2 cellular contexts compared by ENCODE assay signal in genomic region chr16:85678016-85678415, GRCh38.
TF ChIP-seq lines count a peak whose summit lies in the region.

No MANE protein-coding gene starts in this region.

TF ChIP-seq in GM23338, 12 proteins besides CTCF, POLR2A, EP300 and RAD21:
- TF ChIP-seq, protein P1, sequence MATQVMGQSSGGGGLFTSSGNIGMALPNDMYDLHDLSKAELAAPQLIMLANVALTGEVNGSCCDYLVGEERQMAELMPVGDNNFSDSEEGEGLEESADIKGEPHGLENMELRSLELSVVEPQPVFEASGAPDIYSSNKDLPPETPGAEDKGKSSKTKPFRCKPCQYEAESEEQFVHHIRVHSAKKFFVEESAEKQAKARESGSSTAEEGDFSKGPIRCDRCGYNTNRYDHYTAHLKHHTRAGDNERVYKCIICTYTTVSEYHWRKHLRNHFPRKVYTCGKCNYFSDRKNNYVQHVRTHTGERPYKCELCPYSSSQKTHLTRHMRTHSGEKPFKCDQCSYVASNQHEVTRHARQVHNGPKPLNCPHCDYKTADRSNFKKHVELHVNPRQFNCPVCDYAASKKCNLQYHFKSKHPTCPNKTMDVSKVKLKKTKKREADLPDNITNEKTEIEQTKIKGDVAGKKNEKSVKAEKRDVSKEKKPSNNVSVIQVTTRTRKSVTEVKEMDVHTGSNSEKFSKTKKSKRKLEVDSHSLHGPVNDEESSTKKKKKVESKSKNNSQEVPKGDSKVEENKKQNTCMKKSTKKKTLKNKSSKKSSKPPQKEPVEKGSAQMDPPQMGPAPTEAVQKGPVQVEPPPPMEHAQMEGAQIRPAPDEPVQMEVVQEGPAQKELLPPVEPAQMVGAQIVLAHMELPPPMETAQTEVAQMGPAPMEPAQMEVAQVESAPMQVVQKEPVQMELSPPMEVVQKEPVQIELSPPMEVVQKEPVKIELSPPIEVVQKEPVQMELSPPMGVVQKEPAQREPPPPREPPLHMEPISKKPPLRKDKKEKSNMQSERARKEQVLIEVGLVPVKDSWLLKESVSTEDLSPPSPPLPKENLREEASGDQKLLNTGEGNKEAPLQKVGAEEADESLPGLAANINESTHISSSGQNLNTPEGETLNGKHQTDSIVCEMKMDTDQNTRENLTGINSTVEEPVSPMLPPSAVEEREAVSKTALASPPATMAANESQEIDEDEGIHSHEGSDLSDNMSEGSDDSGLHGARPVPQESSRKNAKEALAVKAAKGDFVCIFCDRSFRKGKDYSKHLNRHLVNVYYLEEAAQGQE (IDR thresholded peaks at IDR 0.05; ENCODE audit: unreplicated experiment), result no peak
- TF ChIP-seq NANOG (IDR thresholded peaks at IDR 0.05; ENCODE audit: borderline replicate concordance) (no peak), ZNF331 (CRISPR knock-in tag; IDR thresholded peaks at IDR 0.05; ENCODE audit: low read depth) (no peak), EZH2phosphoT487 (IDR thresholded peaks at IDR 0.05; ENCODE audit: unreplicated experiment) (no peak), STAT1 (IDR thresholded peaks at IDR 0.05; ENCODE audit: unreplicated experiment) (no peak), ZNF114 (CRISPR knock-in tag; IDR thresholded peaks at IDR 0.05) (no peak), EZH2 (IDR thresholded peaks at IDR 0.05; ENCODE audit: low read depth, unreplicated experiment) (no peak), POLR2AphosphoS5 (IDR thresholded peaks at IDR 0.05; ENCODE audit: low read depth) (no peak), ETS1 (IDR thresholded peaks at IDR 0.05) (no peak), CREB1 (CRISPR knock-in tag; IDR thresholded peaks at IDR 0.05; ENCODE audit: low read depth) (no peak), JUNB (IDR thresholded peaks at IDR 0.05; ENCODE audit: unreplicated experiment) (no peak)
- TF ChIP-seq, protein P2, sequence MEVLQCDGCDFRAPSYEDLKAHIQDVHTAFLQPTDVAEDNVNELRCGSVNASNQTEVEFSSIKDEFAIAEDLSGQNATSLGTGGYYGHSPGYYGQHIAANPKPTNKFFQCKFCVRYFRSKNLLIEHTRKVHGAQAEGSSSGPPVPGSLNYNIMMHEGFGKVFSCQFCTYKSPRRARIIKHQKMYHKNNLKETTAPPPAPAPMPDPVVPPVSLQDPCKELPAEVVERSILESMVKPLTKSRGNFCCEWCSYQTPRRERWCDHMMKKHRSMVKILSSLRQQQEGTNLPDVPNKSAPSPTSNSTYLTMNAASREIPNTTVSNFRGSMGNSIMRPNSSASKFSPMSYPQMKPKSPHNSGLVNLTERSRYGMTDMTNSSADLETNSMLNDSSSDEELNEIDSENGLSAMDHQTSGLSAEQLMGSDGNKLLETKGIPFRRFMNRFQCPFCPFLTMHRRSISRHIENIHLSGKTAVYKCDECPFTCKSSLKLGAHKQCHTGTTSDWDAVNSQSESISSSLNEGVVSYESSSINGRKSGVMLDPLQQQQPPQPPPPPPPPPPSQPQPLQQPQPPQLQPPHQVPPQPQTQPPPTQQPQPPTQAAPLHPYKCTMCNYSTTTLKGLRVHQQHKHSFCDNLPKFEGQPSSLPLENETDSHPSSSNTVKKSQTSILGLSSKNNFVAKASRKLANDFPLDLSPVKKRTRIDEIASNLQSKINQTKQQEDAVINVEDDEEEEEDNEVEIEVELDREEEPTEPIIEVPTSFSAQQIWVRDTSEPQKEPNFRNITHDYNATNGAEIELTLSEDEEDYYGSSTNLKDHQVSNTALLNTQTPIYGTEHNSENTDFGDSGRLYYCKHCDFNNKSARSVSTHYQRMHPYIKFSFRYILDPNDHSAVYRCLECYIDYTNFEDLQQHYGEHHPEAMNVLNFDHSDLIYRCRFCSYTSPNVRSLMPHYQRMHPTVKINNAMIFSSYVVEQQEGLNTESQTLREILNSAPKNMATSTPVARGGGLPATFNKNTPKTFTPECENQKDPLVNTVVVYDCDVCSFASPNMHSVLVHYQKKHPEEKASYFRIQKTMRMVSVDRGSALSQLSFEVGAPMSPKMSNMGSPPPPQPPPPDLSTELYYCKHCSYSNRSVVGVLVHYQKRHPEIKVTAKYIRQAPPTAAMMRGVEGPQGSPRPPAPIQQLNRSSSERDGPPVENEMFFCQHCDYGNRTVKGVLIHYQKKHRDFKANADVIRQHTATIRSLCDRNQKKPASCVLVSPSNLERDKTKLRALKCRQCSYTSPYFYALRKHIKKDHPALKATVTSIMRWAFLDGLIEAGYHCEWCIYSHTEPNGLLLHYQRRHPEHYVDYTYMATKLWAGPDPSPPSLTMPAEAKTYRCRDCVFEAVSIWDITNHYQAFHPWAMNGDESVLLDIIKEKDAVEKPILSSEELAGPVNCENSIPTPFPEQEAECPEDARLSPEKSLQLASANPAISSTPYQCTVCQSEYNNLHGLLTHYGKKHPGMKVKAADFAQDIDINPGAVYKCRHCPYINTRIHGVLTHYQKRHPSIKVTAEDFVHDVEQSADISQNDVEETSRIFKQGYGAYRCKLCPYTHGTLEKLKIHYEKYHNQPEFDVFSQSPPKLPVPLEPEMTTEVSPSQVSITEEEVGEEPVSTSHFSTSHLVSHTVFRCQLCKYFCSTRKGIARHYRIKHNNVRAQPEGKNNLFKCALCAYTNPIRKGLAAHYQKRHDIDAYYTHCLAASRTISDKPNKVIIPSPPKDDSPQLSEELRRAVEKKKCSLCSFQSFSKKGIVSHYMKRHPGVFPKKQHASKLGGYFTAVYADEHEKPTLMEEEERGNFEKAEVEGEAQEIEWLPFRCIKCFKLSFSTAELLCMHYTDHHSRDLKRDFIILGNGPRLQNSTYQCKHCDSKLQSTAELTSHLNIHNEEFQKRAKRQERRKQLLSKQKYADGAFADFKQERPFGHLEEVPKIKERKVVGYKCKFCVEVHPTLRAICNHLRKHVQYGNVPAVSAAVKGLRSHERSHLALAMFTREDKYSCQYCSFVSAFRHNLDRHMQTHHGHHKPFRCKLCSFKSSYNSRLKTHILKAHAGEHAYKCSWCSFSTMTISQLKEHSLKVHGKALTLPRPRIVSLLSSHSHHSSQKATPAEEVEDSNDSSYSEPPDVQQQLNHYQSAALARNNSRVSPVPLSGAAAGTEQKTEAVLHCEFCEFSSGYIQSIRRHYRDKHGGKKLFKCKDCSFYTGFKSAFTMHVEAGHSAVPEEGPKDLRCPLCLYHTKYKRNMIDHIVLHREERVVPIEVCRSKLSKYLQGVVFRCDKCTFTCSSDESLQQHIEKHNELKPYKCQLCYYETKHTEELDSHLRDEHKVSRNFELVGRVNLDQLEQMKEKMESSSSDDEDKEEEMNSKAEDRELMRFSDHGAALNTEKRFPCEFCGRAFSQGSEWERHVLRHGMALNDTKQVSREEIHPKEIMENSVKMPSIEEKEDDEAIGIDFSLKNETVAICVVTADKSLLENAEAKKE (CRISPR knock-in tag; IDR thresholded peaks at IDR 0.05), result no peak

TF ChIP-seq in GM12878, 131 proteins besides CTCF, POLR2A, EP300 and RAD21:
- TF ChIP-seq CBX5 (IDR thresholded peaks at IDR 0.05; ENCODE audit: low read depth) (no peak), RCOR1 (conservative IDR thresholded peaks at IDR 0.05; ENCODE audit: low read depth, low read length) (no peak), RUNX3 (IDR thresholded peaks at IDR 0.05; ENCODE audit: low read length) (no peak), CREB1 (IDR thresholded peaks at IDR 0.05; ENCODE audit: low read depth) (no peak), TCF3 (IDR thresholded peaks at IDR 0.05; ENCODE audit: borderline replicate concordance, insufficient read depth, low read depth, low read length) (no peak)
